ENCODE assay signal across 8 cellular contexts in the genomic region with DNA sequence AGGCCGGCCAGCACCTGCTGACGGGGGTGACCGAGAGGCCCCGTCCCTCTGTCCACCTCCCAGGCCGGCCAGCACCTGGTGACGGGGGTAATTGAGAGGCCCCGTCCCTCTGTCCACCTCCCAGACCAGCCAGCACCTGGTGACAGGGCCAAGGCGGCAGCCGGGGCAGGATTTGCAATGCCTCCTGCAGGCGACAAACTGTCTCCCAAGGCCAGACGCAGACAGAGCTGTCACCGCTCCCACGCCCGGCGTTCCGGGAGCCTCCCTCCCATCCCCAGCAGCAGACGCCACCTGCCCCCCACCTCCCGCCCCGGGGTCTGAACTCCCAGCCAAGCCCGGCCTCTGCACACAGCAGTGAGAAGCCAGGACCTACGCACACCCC.
DNase-seq lines count a peak whose midpoint lies in the region; ATAC-seq and TF ChIP-seq lines count a peak whose summit lies in the region.
"Had no signal": no experiment of that assay in that cellular context is flagged by ENCODE, and none has a peak within 500 bp of the region (broad histone marks: within the 10 kb centered on the region; RNA-seq: fewer than 3 reads in every experiment).

No MANE protein-coding gene starts in this region.

- peaks cover 3% of the 10 kb centered on the region; the same call in 1 of the 2 replicates for H3K4me1 ChIP-seq in HAP-1
- no peaks in the 10 kb centered on the region for H3K4me1 ChIP-seq in iPS-15b (ENCODE audit: control insufficient read depth, insufficient read depth, low read length)

- no peak overlapping the region for H3K9ac ChIP-seq in iPS-15b (ENCODE audit: low read depth, low read length)

- H3K4me3 Mint-ChIP-seq in stimulated activated naive CD8-positive, alpha-beta T cell treated with anti-CD3 and anti-CD28 coated beads, Interleukin-15, amount 100 ng/mL, for 72 hours, result peak overlapping the region; percentile 47 to 65

- DNase-seq in HAP-1 (ENCODE audit: low spot score in 2 of 2) (peak; percentile 8 to 59), WERI-Rb-1 (peak; percentile 65), AG08395 (ENCODE audit: low spot score) (no peak), NCI-H524 treated with DMSO at 0.1 percent for 48 hours (lab: John Stamatoyannopoulos, UW) (no peak)
- DNase-seq in stimulated activated naive CD8-positive, alpha-beta T cell treated with anti-CD3 and anti-CD28 coated beads, Interleukin-15, amount 100 ng/mL, for 72 hours, result no peak
- no peak for DNase-seq in activated naive CD4-positive, alpha-beta T cell treated with anti-CD3 and anti-CD28 coated beads, Interleukin-2, amount 50 U/mL, for 16 hours

- H3K4me3 ChIP-seq in HAP-1 (peak overlapping the region; percentile 27), WERI-Rb-1 (ENCODE audit: low read depth, low read length) (peak overlapping the region; percentile 55), iPS-15b (ENCODE audit: low read depth, low read length) (peak overlapping the region; percentile 30)

- H3K36me3 ChIP-seq in HAP-1 (replicated peaks) (no peaks in the 10 kb centered on the region), WERI-Rb-1 (no peaks in the 10 kb centered on the region), iPS-15b (ENCODE audit: control insufficient read depth, insufficient read depth, low read length) (no peaks in the 10 kb centered on the region)

- ATAC-seq in stimulated activated naive CD8-positive, alpha-beta T cell treated with anti-CD3 and anti-CD28 coated beads, Interleukin-15, amount 100 ng/mL, for 72 hours, result no peak

- no peak overlapping the region for H3K27ac ChIP-seq in WERI-Rb-1

- no peaks in the 10 kb centered on the region for H3K27me3 ChIP-seq in HAP-1 (ENCODE audit: low read depth)
- no peaks in the 10 kb centered on the region for H3K27me3 ChIP-seq in WERI-Rb-1 (ENCODE audit: insufficient read depth, low read depth, severe bottlenecking)
- H3K27me3 ChIP-seq in iPS-15b (ENCODE audit: control insufficient read depth, insufficient read depth, low read length), result no peaks in the 10 kb centered on the region

- TF ChIP-seq CTCF in WERI-Rb-1 (IDR thresholded peaks at IDR 0.05; ENCODE audit: low read depth, low read length), result peak; percentile 38; the same call in 1 of the 2 replicates

- no peaks in the 10 kb centered on the region for H3K9me3 Mint-ChIP-seq in stimulated activated naive CD8-positive, alpha-beta T cell treated with anti-CD3 and anti-CD28 coated beads, Interleukin-15, amount 100 ng/mL, for 72 hours
- H3K9me3 Mint-ChIP-seq: activated naive CD4-positive, alpha-beta T cell treated with anti-CD3 and anti-CD28 coated beads, Interleukin-2, amount 50 U/mL, for 24 hours had no signal

- H3K9me3 ChIP-seq in HAP-1, result no peaks in the 10 kb centered on the region
- H3K9me3 ChIP-seq in WERI-Rb-1 (ENCODE audit: severe bottlenecking), result no peaks in the 10 kb centered on the region
- no peaks in the 10 kb centered on the region for H3K9me3 ChIP-seq in iPS-15b (ENCODE audit: control insufficient read depth, insufficient read depth, low read length)

- H3K27ac Mint-ChIP-seq in stimulated activated naive CD8-positive, alpha-beta T cell treated with anti-CD3 and anti-CD28 coated beads, Interleukin-15, amount 100 ng/mL, for 72 hours, result no peak overlapping the region
- H3K27ac Mint-ChIP-seq: activated naive CD4-positive, alpha-beta T cell treated with anti-CD3 and anti-CD28 coated beads, Interleukin-2, amount 50 U/mL, for 24 hours had no signal

- in situ Hi-C loops in HAP-1 (cut with MboI; ENCODE audit: low sequenced_read_pairs), result loop anchor here (25.0 kb wide), 1 partner anchor 272 kb away; no protein-coding TSS in a partner anchor

- peaks cover 52% of the 10 kb centered on the region for H3K27me3 Mint-ChIP-seq in stimulated activated naive CD8-positive, alpha-beta T cell treated with anti-CD3 and anti-CD28 coated beads, Interleukin-15, amount 100 ng/mL, for 72 hours

- peaks cover 13% of the 10 kb centered on the region for H3K4me1 Mint-ChIP-seq in stimulated activated naive CD8-positive, alpha-beta T cell treated with anti-CD3 and anti-CD28 coated beads, Interleukin-15, amount 100 ng/mL, for 72 hours
- H3K4me1 Mint-ChIP-seq: activated naive CD4-positive, alpha-beta T cell treated with anti-CD3 and anti-CD28 coated beads, Interleukin-2, amount 50 U/mL, for 24 hours had no signal

Comparison
In these comparisons a context has a peak if more than half of its experiments do, and no peak if none do; other contexts are left out.
1. DNase-seq: peak in HAP-1 (2 of 2) and WERI-Rb-1 (single experiment); none in stimulated activated naive CD8-positive, alpha-beta T cell treated with anti-CD3 and anti-CD28 coated beads, Interleukin-15, amount 100 ng/mL, for 72 hours (0 of 2), activated naive CD4-positive, alpha-beta T cell treated with anti-CD3 and anti-CD28 coated beads, Interleukin-2, amount 50 U/mL, for 16 hours (single experiment), AG08395 (single experiment) and NCI-H524 treated with DMSO at 0.1 percent for 48 hours (single experiment).
2. Peak in every context shown above with its lines, with median percentiles within 50 percentile points of each other: H3K4me3 ChIP-seq.